ENCODE assay signal across 2 cellular contexts in genomic region chr10:17782921-17783665, GRCh38.
A peak's percentile ranks its signal among the peaks of the same experiment; 100 is the strongest.
TF ChIP-seq lines count a peak whose summit lies in the region.

No MANE protein-coding gene starts in this region.

TF ChIP-seq in liver, 16 proteins besides CTCF, POLR2A, EP300 and RAD21:
- TF ChIP-seq GABPA (IDR thresholded peaks at IDR 0.05 in 1 of 2, conservative IDR thresholded peaks at IDR 0.05 in 1 of 2) (no peak), ATF3 (IDR thresholded peaks at IDR 0.05) (no peak), ZBTB33 (IDR thresholded peaks at IDR 0.05) (no peak), NR2F2 (IDR thresholded peaks at IDR 0.05) (peak; percentile 79)

TF ChIP-seq in HepG2, 621 proteins besides CTCF, POLR2A, EP300 and RAD21:
- no peak for TF ChIP-seq SMAD1 (CRISPR knock-in tag; IDR thresholded peaks at IDR 0.05; ENCODE audit: borderline replicate concordance, low read depth)
